In genomic region chr4:79979785-79980437, GRCh38 we compare ENCODE assay signal across 24 cellular contexts.
DNase-seq lines count a peak whose midpoint lies in the region; ATAC-seq and TF ChIP-seq lines count a peak whose summit lies in the region.
"Had no signal": no experiment of that assay in that cellular context is flagged by ENCODE, and none has a peak within 500 bp of the region (broad histone marks: within the 10 kb centered on the region; RNA-seq: fewer than 3 reads in every experiment).

No MANE protein-coding gene starts in this region.

- 0 out of 2 replicates have a peak, but pooled peaks have one; percentile 2 for TF ChIP-seq CTCF in LNCaP clone FGC (IDR thresholded peaks at IDR 0.05; ENCODE audit: control insufficient read depth, extremely low read depth, insufficient read depth)

- peaks cover 41% of the 10 kb centered on the region for H3K36me3 Mint-ChIP-seq in effector memory CD8-positive, alpha-beta T cell (ENCODE audit: insufficient read depth)
- H3K36me3 Mint-ChIP-seq in stimulated activated naive B cell treated with anti-CD40 and anti-IgM and Interleukin-4, amounts not matched to agents 10 μg/mL and 1 μg/mL and 100 μg/mL, for 72 hours = peaks cover 32 to 39% of the 10 kb centered on the region in 2 donors

- H3K27me3 Mint-ChIP-seq in effector memory CD8-positive, alpha-beta T cell = no peaks in the 10 kb centered on the region
- no peaks in the 10 kb centered on the region for H3K27me3 Mint-ChIP-seq in stimulated activated naive B cell treated with anti-CD40 and anti-IgM and Interleukin-4, amounts not matched to agents 10 μg/mL and 1 μg/mL and 100 μg/mL, for 72 hours
- H3K27me3 Mint-ChIP-seq: CD4-positive, alpha-beta memory T cell had no signal

- peak; percentile 55 for ATAC-seq in GM18498 (IDR thresholded peaks at IDR 0.05; ENCODE audit: unreplicated experiment)
- peak; percentile 40 for ATAC-seq in effector memory CD8-positive, alpha-beta T cell (replicated peaks)
- no peak for ATAC-seq in GM18873 (IDR thresholded peaks at IDR 0.05; ENCODE audit: low FRiP score, unreplicated experiment)
- no peak for ATAC-seq in HG03045 (IDR thresholded peaks at IDR 0.05; ENCODE audit: unreplicated experiment)
- ATAC-seq in stimulated activated naive B cell treated with anti-CD40 and anti-IgM and Interleukin-4, amounts not matched to agents 10 μg/mL and 1 μg/mL and 100 μg/mL, for 72 hours (replicated peaks) = no peak
- ATAC-seq: A549, K562, Panc1 had no signal

- no peak overlapping the region for H3K4me3 Mint-ChIP-seq in effector memory CD8-positive, alpha-beta T cell
- no peak overlapping the region for H3K4me3 Mint-ChIP-seq in stimulated activated naive B cell treated with anti-CD40 and anti-IgM and Interleukin-4, amounts not matched to agents 10 μg/mL and 1 μg/mL and 100 μg/mL, for 72 hours
- H3K4me3 Mint-ChIP-seq: CD4-positive, alpha-beta memory T cell had no signal

- no peak overlapping the region for H3K4me3 ChIP-seq in LNCaP clone FGC (ENCODE audit: low read depth, low read length)
- H3K4me3 ChIP-seq: A549, GM23248, K562 had no signal

- DNase-seq in ELR (ENCODE audit: low read depth) (peak; percentile 8), LNCaP clone FGC (ENCODE audit: low read depth) (no peak)
- DNase-seq in effector memory CD8-positive, alpha-beta T cell = no peak
- no peak for DNase-seq in stimulated activated naive B cell treated with anti-CD40 and anti-IgM and Interleukin-4, amounts not matched to agents 10 μg/mL and 1 μg/mL and 100 μg/mL, for 72 hours
- DNase-seq: C1 segment of cervical spinal cord; CD4-positive, alpha-beta memory T cell; COR-L47; DMS53; GDM1; GM23248; H7; NCI-H1105 treated with DMSO at 0.1 percent for 48 hours; NCI-H146; NCI-H1930; NCI-H526; NCI-H82; SHP77 treated with DMSO at 0.1 percent for 48 hours; T-helper 1 cell had no signal

- peaks cover 2 to 4% of the 10 kb centered on the region in 2 donors for H3K4me1 Mint-ChIP-seq in effector memory CD8-positive, alpha-beta T cell (ENCODE audit: low read depth in 2 of 2)
- no peaks in the 10 kb centered on the region for H3K4me1 Mint-ChIP-seq in stimulated activated naive B cell treated with anti-CD40 and anti-IgM and Interleukin-4, amounts not matched to agents 10 μg/mL and 1 μg/mL and 100 μg/mL, for 72 hours

- H3K9me3 Mint-ChIP-seq in effector memory CD8-positive, alpha-beta T cell = no peaks in the 10 kb centered on the region
- H3K9me3 Mint-ChIP-seq in stimulated activated naive B cell treated with anti-CD40 and anti-IgM and Interleukin-4, amounts not matched to agents 10 μg/mL and 1 μg/mL and 100 μg/mL, for 72 hours = no peaks in the 10 kb centered on the region
- H3K9me3 Mint-ChIP-seq: CD4-positive, alpha-beta memory T cell had no signal

- peak overlapping the region in 1 of 2 donors; percentile 66 for H3K27ac Mint-ChIP-seq in effector memory CD8-positive, alpha-beta T cell
- no peak overlapping the region for H3K27ac Mint-ChIP-seq in stimulated activated naive B cell treated with anti-CD40 and anti-IgM and Interleukin-4, amounts not matched to agents 10 μg/mL and 1 μg/mL and 100 μg/mL, for 72 hours

Comparison
In these comparisons a context has a peak if more than half of its experiments do, and no peak if none do; other contexts are left out.
1. ATAC-seq: peak in GM18498 (single experiment) and effector memory CD8-positive, alpha-beta T cell (single experiment); none in GM18873 (single experiment), HG03045 (single experiment) and stimulated activated naive B cell treated with anti-CD40 and anti-IgM and Interleukin-4, amounts not matched to agents 10 μg/mL and 1 μg/mL and 100 μg/mL, for 72 hours (0 of 2).